In the genomic region with DNA sequence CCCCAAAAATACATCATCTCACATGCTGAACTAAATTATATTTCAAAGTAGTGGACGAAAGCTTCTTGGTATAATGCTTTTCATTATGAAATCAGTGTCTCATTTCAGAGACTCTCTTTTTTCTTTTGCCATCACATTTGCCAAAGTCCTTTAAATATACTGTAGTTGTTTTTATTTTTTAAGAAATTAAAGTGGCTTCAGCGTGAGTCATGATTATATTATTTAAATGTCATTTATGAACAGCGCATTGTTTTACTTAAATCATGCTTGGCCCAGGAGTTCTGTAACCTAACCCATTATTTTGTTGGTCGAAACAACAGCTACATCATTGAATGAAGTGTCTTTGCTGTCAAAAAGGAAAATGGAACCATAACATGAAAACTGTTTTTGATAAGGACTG, we compare ENCODE assay signal across 29 cellular contexts.
"Had no signal": no experiment of that assay in that cellular context is flagged by ENCODE, and none has a peak within 500 bp of the region (broad histone marks: within the 10 kb centered on the region; RNA-seq: fewer than 3 reads in every experiment).

No MANE protein-coding gene starts in this region.

- H3K9me3 ChIP-seq: ascending aorta, SJCRH30 had no signal

- ATAC-seq: activated CD8-positive, alpha-beta T cell treated with anti-CD3 and anti-CD28 coated beads for 36 hours; activated T-cell treated with anti-CD3 and anti-CD28 coated beads, Interleukin-2, amount 50 U/mL, for 72 hours; activated T-helper 17 cell treated with anti-CD3 and anti-CD28 coated beads, Interleukin-2, amount 50 U/mL, for 72 hours; K562; Panc1; T-cell; T-helper 17 cell had no signal

- H3K36me3 ChIP-seq: cardiac muscle cell, SJCRH30 had no signal

- H3K27me3 ChIP-seq: ascending aorta, cardiac muscle cell, SJCRH30 had no signal

- H3K4me1 ChIP-seq: ascending aorta, SJCRH30 had no signal

- H3K27ac ChIP-seq: ascending aorta, cardiac muscle cell, SJCRH30, SK-N-MC, VCaP had no signal

- DNase-seq: activated B cell treated with CpG ODN at 0.5 μM for 24 hours; activated CD4-positive, alpha-beta T cell treated with anti-CD3 and anti-CD28 coated beads, Interleukin-2, amount 10 ng/mL, durations not matched to agents 24 days and 14 days; activated CD4-positive, alpha-beta T cell treated with anti-CD3 and anti-CD28 coated beads, Interleukin-2, amount 50 U/mL, for 4 hours; activated CD4-positive, CD25-positive, alpha-beta regulatory T cell treated with anti-CD3 and anti-CD28 coated beads, Interleukin-2, amount 50 U/mL, for 72 hours; activated CD8-positive, alpha-beta T cell treated with anti-CD3 and anti-CD28 coated beads for 36 hours; activated effector memory CD4-positive, alpha-beta T cell treated with anti-CD3 and anti-CD28 coated beads, Interleukin-2, amount 50 U/mL, for 16 hours; activated naive CD4-positive, alpha-beta T cell; activated naive CD4-positive, alpha-beta T cell treated with anti-CD3 and anti-CD28 coated beads, Interleukin-2, amount 50 U/mL, for 16 hours; activated naive CD8-positive, alpha-beta T cell treated with anti-CD3 and anti-CD28 coated beads for 36 hours; activated T-cell treated with anti-CD3 and anti-CD28 coated beads, Interleukin-2, amount 50 U/mL, for 1 hour; activated T-cell treated with anti-CD3 and anti-CD28 coated beads, Interleukin-2, amount 50 U/mL, for 72 hours; amygdala; NCI-H1105; NCI-H1417 treated with DMSO at 0.1 percent for 48 hours; NCI-H1694; NCI-H1930; NCI-H345; NCI-H524 treated with DMSO at 0.1 percent for 48 hours; SHP77; SJCRH30; T-cell; T-helper 17 cell had no signal

- H3K4me3 ChIP-seq: ascending aorta, cardiac muscle cell, K562, SJCRH30, SK-N-MC had no signal
